8 cellular contexts compared by ENCODE assay signal in genomic region chr1:192950926-192951325, GRCh38.
"Had no signal": no experiment of that assay in that cellular context is flagged by ENCODE, and none has a peak within 500 bp of the region (broad histone marks: within the 10 kb centered on the region; RNA-seq: fewer than 3 reads in every experiment).

No MANE protein-coding gene starts in this region.

- H3K4me1 ChIP-seq: HAP-1 had no signal

- H3K27me3 Mint-ChIP-seq: IgD-negative memory B cell had no signal

- H3K27ac Mint-ChIP-seq: HFFc6, IgD-negative memory B cell had no signal

- H3K9me3 ChIP-seq: HAP-1 had no signal

- H3K9me3 Mint-ChIP-seq: HFFc6, IgD-negative memory B cell had no signal

- H3K27ac ChIP-seq: GM23248 had no signal

- H3K4me3 ChIP-seq: GM23248, HAP-1 had no signal

- DNase-seq: GM23248, GOT3, H7, HFFc6 had no signal

- ATAC-seq: HCT116 had no signal

- FAIRE-seq: HTR-8/SVneo had no signal

- H2AFZ ChIP-seq: GM23248 had no signal

- H3K36me3 ChIP-seq: HAP-1 had no signal

- H3K9ac ChIP-seq: GM23248 had no signal

- H3K4me3 Mint-ChIP-seq: HFFc6, IgD-negative memory B cell had no signal
